8 cellular contexts compared by ENCODE assay signal in genomic region chr10:46285300-46285699, GRCh38. TPM values are rescaled to one million over a fixed set of nuclear protein-coding genes. Genes with fewer than 3 reads are reported as not detected.
A peak's percentile ranks its signal among the peaks of the same experiment; 100 is the strongest.
DNase-seq lines count a peak whose midpoint lies in the region; ATAC-seq and TF ChIP-seq lines count a peak whose summit lies in the region.

No MANE protein-coding gene starts in this region.

- H3K79me2 ChIP-seq in mammary epithelial cell (ENCODE audit: insufficient read depth, low read length) = no peaks in the 10 kb centered on the region

- TF ChIP-seq CTCF in mammary epithelial cell (conservative IDR thresholded peaks at IDR 0.05 in 1 of 2, IDR thresholded peaks at IDR 0.05 in 1 of 2; ENCODE audit: extremely low read depth in 1 of 2, insufficient read depth in 1 of 2, low read depth in 1 of 2, low read length in 2 of 2) (no peak), nephron progenitor cell (IDR thresholded peaks at IDR 0.05) (no peak)

- CTCF ChIA-PET in mammary epithelial cell (lab: Charles Lee; ENCODE audit: low non-redundant PET) = no interaction called here

- H3K9ac ChIP-seq in BLaER1 treated with 17β-estradiol and CSF1 and Interleukin-3, amounts not matched to agents 10 nM and 100 nM = peak overlapping the region; percentile 76 to 85 (median 82); a peak in 17 of 22 replicates
- peak overlapping the region; percentile 59 for H3K9ac ChIP-seq in mammary epithelial cell (ENCODE audit: insufficient read depth, low read length)

- H3K4me3 ChIP-seq in BLaER1 treated with 17β-estradiol and CSF1 and Interleukin-3, amounts not matched to agents 10 nM and 100 nM = peak overlapping the region; percentile 67 to 82 (median 74)
- peak overlapping the region; percentile 62 to 75 (median 68) for H3K4me3 ChIP-seq in mammary epithelial cell (replicated peaks in 1 of 3; ENCODE audit: insufficient read depth in 1 of 3, low read depth in 2 of 3, low read length in 3 of 3)

- H3K36me3 ChIP-seq in BLaER1 treated with 17β-estradiol and CSF1 and Interleukin-3, amounts not matched to agents 10 nM and 100 nM = no peaks in the 10 kb centered on the region
- no peaks in the 10 kb centered on the region for H3K36me3 ChIP-seq in mammary epithelial cell (ENCODE audit: insufficient read depth, low read length)

- WGBS in mammary epithelial cell (ENCODE audit: low coverage, missing lambda C conversion rate) = 23% methylated on average over 3 of the region's 3 CpGs

- peaks cover 39 to 60% (median 57%) of the 10 kb centered on the region in 11 experiments for H3K27me3 ChIP-seq in BLaER1 treated with 17β-estradiol and CSF1 and Interleukin-3, amounts not matched to agents 10 nM and 100 nM
- H3K27me3 ChIP-seq in mammary epithelial cell (ENCODE audit: insufficient read depth, low read length) = peaks cover 10% of the 10 kb centered on the region

- H4K20me1 ChIP-seq in BLaER1 treated with 17β-estradiol and CSF1 and Interleukin-3, amounts not matched to agents 10 nM and 100 nM = peaks cover 0 to 6% (median 0%) of the 10 kb centered on the region in 11 experiments; a peak in 3 of 22 replicates
- no peaks in the 10 kb centered on the region for H4K20me1 ChIP-seq in mammary epithelial cell (ENCODE audit: insufficient read depth, low read length)

- intact Hi-C loops in mammary epithelial cell (cut with micrococcal nuclease) = no loop called here

- H3K4me1 Mint-ChIP-seq in nephron progenitor cell = peaks cover 9% of the 10 kb centered on the region

- H3K4me1 ChIP-seq in BLaER1 treated with 17β-estradiol and CSF1 and Interleukin-3, amounts not matched to agents 10 nM and 100 nM = peaks cover 13 to 34% (median 26%) of the 10 kb centered on the region in 10 experiments
- H3K4me1 ChIP-seq in mammary epithelial cell (ENCODE audit: insufficient read depth, low read length) = peaks cover 26% of the 10 kb centered on the region

- peak overlapping the region; percentile 71 for H3K4me3 Mint-ChIP-seq in nephron progenitor cell

- peak overlapping the region; percentile 82 to 99 (median 96); a peak in 21 of 22 replicates for H3K4me2 ChIP-seq in BLaER1 treated with 17β-estradiol and CSF1 and Interleukin-3, amounts not matched to agents 10 nM and 100 nM
- H3K4me2 ChIP-seq in mammary epithelial cell (ENCODE audit: insufficient read depth, low read depth, low read length) = peak overlapping the region; percentile 97

- DNase-seq in mammary epithelial cell (no peak), nephron progenitor cell (no peak), HPDE6-E6E7 (ENCODE audit: extremely low spot score) (no peak), GF-D8 (lab: John Stamatoyannopoulos, UW) (no peak), ACHN (no peak), NCI-H1417 treated with DMSO at 0.1 percent for 48 hours (lab: John Stamatoyannopoulos, UW) (no peak)

- no peaks in the 10 kb centered on the region for H3K9me3 ChIP-seq in BLaER1 treated with 17β-estradiol and CSF1 and Interleukin-3, amounts not matched to agents 10 nM and 100 nM (replicated peaks in 1 of 11)
- H3K9me3 ChIP-seq in mammary epithelial cell (replicated peaks; ENCODE audit: insufficient read depth, low read length) = no peaks in the 10 kb centered on the region

- H3K27ac Mint-ChIP-seq in nephron progenitor cell = no peak overlapping the region

- dilution Hi-C loops in mammary epithelial cell (cut with HindIII; ENCODE audit: low sequenced_read_pairs) = no loop called here

- in situ Hi-C loops in mammary epithelial cell (cut with MboI; ENCODE audit: low sequenced_read_pairs in 2 of 2) = loop anchor here in 1 of 2 donors (10.0 kb wide), 1 partner anchor 180 kb away; no protein-coding TSS in a partner anchor
- in situ Hi-C loops in ACHN (cut with HindIII; ENCODE audit: low pct_ligation_motif_present, low pct_unique_long_range_greater_than_20kb, low sequenced_read_pairs) = no loop called here

- no peak overlapping the region; a peak in 1 of 22 replicates for H3K27ac ChIP-seq in BLaER1 treated with 17β-estradiol and CSF1 and Interleukin-3, amounts not matched to agents 10 nM and 100 nM
- H3K27ac ChIP-seq in mammary epithelial cell (ENCODE audit: insufficient read depth, low read depth, low read length) = peak overlapping the region; percentile 40

- H2AFZ ChIP-seq in mammary epithelial cell (ENCODE audit: low read depth, low read length) = peak overlapping the region; percentile 97

- peaks cover 87% of the 10 kb centered on the region for H3K27me3 Mint-ChIP-seq in nephron progenitor cell (ENCODE audit: low read depth, poor library complexity)

- ATAC-seq in HG02870 (IDR thresholded peaks at IDR 0.05; ENCODE audit: unreplicated experiment) = peak; percentile 23

- TSS peak; percentile 74 for BruUV-seq in mammary epithelial cell (replicated peaks; lab: Mats Ljungman, UMichigan)

- no peaks in the 10 kb centered on the region for H3K36me3 Mint-ChIP-seq in nephron progenitor cell (ENCODE audit: low read depth)

- no peaks in the 10 kb centered on the region for H3K9me3 Mint-ChIP-seq in nephron progenitor cell

RNA-seq across cellular contexts. Expression of gene ANTXRL, which starts 1.5 kb away (rescaled TPM):
- not detected for total RNA-seq in mammary epithelial cell
- polyA plus RNA-seq in mammary epithelial cell = not detected
- not detected for polyA minus RNA-seq in mammary epithelial cell
